In genomic region chr2:172428841-172429173, GRCh38 we compare ENCODE assay signal across 9 cellular contexts. TPM values are rescaled to one million over a fixed set of nuclear protein-coding genes. Genes with fewer than 3 reads are reported as not detected.
DNase-seq lines count a peak whose midpoint lies in the region; ATAC-seq, FAIRE-seq and TF ChIP-seq lines count a peak whose summit lies in the region.
"Had no signal": no experiment of that assay in that cellular context is flagged by ENCODE, and none has a peak within 500 bp of the region (broad histone marks: within the 10 kb centered on the region; RNA-seq: fewer than 3 reads in every experiment).

No MANE protein-coding gene starts in this region.

- no peaks in the 10 kb centered on the region for H3K9me3 Mint-ChIP-seq in activated naive CD8-positive, alpha-beta T cell treated with anti-CD3 and anti-CD28 coated beads for 36 hours

- H3K4me1 Mint-ChIP-seq in activated naive CD8-positive, alpha-beta T cell treated with anti-CD3 and anti-CD28 coated beads for 36 hours: peaks cover 59% of the 10 kb centered on the region

- peak; percentile 50 for DNase-seq in NCI-H1105 treated with DMSO at 0.1 percent for 48 hours (lab: John Stamatoyannopoulos, UW)
- DNase-seq in NCI-H1105 (lab: John Stamatoyannopoulos, UW): no peak
- no peak for DNase-seq in activated naive CD8-positive, alpha-beta T cell treated with anti-CD3 and anti-CD28 coated beads for 36 hours
- no peak for DNase-seq in keratinocyte (ENCODE audit: low read depth, low spot score)
- DNase-seq in small intestine: peak; percentile 58
- no peak for DNase-seq in 8988T

- dilution Hi-C loops in keratinocyte (cut with MboI; ENCODE audit: extremely low pct_ligation_motif_present, low sequenced_read_pairs): no loop called here

- H3K27me3 Mint-ChIP-seq in activated naive CD8-positive, alpha-beta T cell treated with anti-CD3 and anti-CD28 coated beads for 36 hours: no peaks in the 10 kb centered on the region

- 9 to 22% (median 18%) methylated on average over 9 of the region's 9 CpGs for WGBS in small intestine, 3 donors

- peak overlapping the region; percentile 89 for H3K9ac ChIP-seq in keratinocyte (ENCODE audit: control insufficient read depth, extremely low read depth, insufficient read depth, low read length)

- H3K27ac ChIP-seq in keratinocyte (ENCODE audit: control insufficient read depth, insufficient read depth, low read length): peak overlapping the region; percentile 78
- H3K27ac ChIP-seq in small intestine (ENCODE audit: low read depth in 1 of 2, low read length in 1 of 2): peak overlapping the region; percentile 98 to 100

- no peak overlapping the region for H2AFZ ChIP-seq in keratinocyte (ENCODE audit: control insufficient read depth, low read length)

- peak overlapping the region; percentile 80 for H3K27ac Mint-ChIP-seq in activated naive CD8-positive, alpha-beta T cell treated with anti-CD3 and anti-CD28 coated beads for 36 hours

- H3K4me1 ChIP-seq in keratinocyte (ENCODE audit: control insufficient read depth, extremely low read depth, insufficient read depth, low read length) (peaks cover 36% of the 10 kb centered on the region), small intestine (ENCODE audit: control insufficient read depth in 2 of 2, insufficient read depth in 1 of 2, low read depth in 1 of 2, low read length in 1 of 2) (peaks cover 6 to 9% of the 10 kb centered on the region in 2 donors)

- ATAC-seq in GM21515 (IDR thresholded peaks at IDR 0.05; ENCODE audit: unreplicated experiment): no peak
- ATAC-seq in HG03108 (IDR thresholded peaks at IDR 0.05; ENCODE audit: unreplicated experiment): no peak

- H3K4me3 Mint-ChIP-seq in activated naive CD8-positive, alpha-beta T cell treated with anti-CD3 and anti-CD28 coated beads for 36 hours: peak overlapping the region; percentile 89

- H3K9me3 ChIP-seq in keratinocyte (ENCODE audit: control insufficient read depth, low read depth, low read length): no peaks in the 10 kb centered on the region
- H3K9me3 ChIP-seq in small intestine (ENCODE audit: control insufficient read depth, low read depth): no peaks in the 10 kb centered on the region

- H3K79me2 ChIP-seq in keratinocyte (ENCODE audit: control insufficient read depth, insufficient read depth, low read length): peaks cover 65% of the 10 kb centered on the region

- no peaks in the 10 kb centered on the region for H3K36me3 Mint-ChIP-seq in activated naive CD8-positive, alpha-beta T cell treated with anti-CD3 and anti-CD28 coated beads for 36 hours

- TF ChIP-seq CTCF in keratinocyte (optimal IDR thresholded peaks at IDR 0.05 in 1 of 3, IDR thresholded peaks at IDR 0.05 in 1 of 3, conservative IDR thresholded peaks at IDR 0.05 in 1 of 3; ENCODE audit: extremely low read depth in 1 of 3, insufficient read depth in 2 of 3, low read length in 3 of 3): no peak

- H3K4me2 ChIP-seq in keratinocyte (ENCODE audit: control insufficient read depth, extremely low read depth, insufficient read depth, low read depth, low read length): peak overlapping the region; percentile 89

- H3K4me3 ChIP-seq in keratinocyte (ENCODE audit: control insufficient read depth in 2 of 3, extremely low read depth in 1 of 3, insufficient read depth in 2 of 3, low read depth in 1 of 3, low read length in 3 of 3) (peak overlapping the region; percentile 59 to 98 (median 84)), small intestine (ENCODE audit: low read depth in 1 of 2, low read length in 2 of 2) (peak overlapping the region; percentile 83 to 97)

- peaks cover 20% of the 10 kb centered on the region for H4K20me1 ChIP-seq in keratinocyte (ENCODE audit: control insufficient read depth, extremely low read depth, insufficient read depth, low read length)

- peaks cover 1 to 29% of the 10 kb centered on the region in 2 experiments for H3K36me3 ChIP-seq in keratinocyte (ENCODE audit: control insufficient read depth in 2 of 2, extremely low read depth in 1 of 2, insufficient read depth in 2 of 2, low read length in 2 of 2)
- H3K36me3 ChIP-seq in small intestine (ENCODE audit: control insufficient read depth in 2 of 2, insufficient read depth in 2 of 2, low read length in 2 of 2): no peaks in the 10 kb centered on the region

- FAIRE-seq in keratinocyte (lab: Jason Lieb, UNC): peak; percentile 32
- no peak for FAIRE-seq in small intestine (lab: Jason Lieb, UNC)
- FAIRE-seq: A204.1 had no signal

- H3K27me3 ChIP-seq in keratinocyte (ENCODE audit: control insufficient read depth, extremely low read depth, insufficient read depth, low read length) (no peaks in the 10 kb centered on the region), small intestine (ENCODE audit: control insufficient read depth in 2 of 2, insufficient read depth in 2 of 2, low read length in 2 of 2) (no peaks in the 10 kb centered on the region)

- H3K9me1 ChIP-seq in keratinocyte (ENCODE audit: control insufficient read depth, extremely low read depth, insufficient read depth, low read length): peaks cover 2% of the 10 kb centered on the region

RNA-seq across cellular contexts. Expression of gene ITGA6, which starts 1.4 kb away (rescaled TPM):
- total RNA-seq in activated naive CD8-positive, alpha-beta T cell treated with anti-CD3 and anti-CD28 coated beads for 36 hours: 10 to 100 TPM in 1 of 2 experiments, 1 to 10 TPM in 1; 9.6 to 10.2 TPM
- polyA plus RNA-seq in keratinocyte (258 to 441 TPM (median 273 TPM) in 3 replicates), small intestine (10 to 100 TPM; 33.2 to 81.0 (median 37.1) TPM)
- 360 TPM for polyA plus RNA-seq in keratinocyte (2011; ENCODE audit: low read depth)
- 148 and 205 TPM in 2 replicates for polyA plus RNA-seq in keratinocyte (2011; cell fraction: cytosol; rRNA removed)
- polyA plus RNA-seq in keratinocyte (2011; cell fraction: nucleus; rRNA removed): 661 and 820 TPM in 2 replicates
- polyA plus RNA-seq in keratinocyte (2012; ENCODE audit: low replicate concordance): 169 and 660 TPM in 2 replicates
- 374 to 691 TPM (median 492 TPM) in 3 replicates for polyA minus RNA-seq in keratinocyte
- polyA minus RNA-seq in keratinocyte (2011; cell fraction: cytosol; rRNA and poly(A)+ RNA removed): 252 TPM
- 750 and 1,558 TPM in 2 replicates for polyA minus RNA-seq in keratinocyte (2011; cell fraction: nucleus; rRNA and poly(A)+ RNA removed)

Comparison
In these comparisons a context has a peak if more than half of its experiments do, and no peak if none do; other contexts are left out.
1. DNase-seq: peak in NCI-H1105 treated with DMSO at 0.1 percent for 48 hours (single experiment) and small intestine (single experiment); none in NCI-H1105 (single experiment), activated naive CD8-positive, alpha-beta T cell treated with anti-CD3 and anti-CD28 coated beads for 36 hours (single experiment), keratinocyte (single experiment) and 8988T (single experiment).